ENCODE assay signal across 19 cellular contexts in the genomic region with DNA sequence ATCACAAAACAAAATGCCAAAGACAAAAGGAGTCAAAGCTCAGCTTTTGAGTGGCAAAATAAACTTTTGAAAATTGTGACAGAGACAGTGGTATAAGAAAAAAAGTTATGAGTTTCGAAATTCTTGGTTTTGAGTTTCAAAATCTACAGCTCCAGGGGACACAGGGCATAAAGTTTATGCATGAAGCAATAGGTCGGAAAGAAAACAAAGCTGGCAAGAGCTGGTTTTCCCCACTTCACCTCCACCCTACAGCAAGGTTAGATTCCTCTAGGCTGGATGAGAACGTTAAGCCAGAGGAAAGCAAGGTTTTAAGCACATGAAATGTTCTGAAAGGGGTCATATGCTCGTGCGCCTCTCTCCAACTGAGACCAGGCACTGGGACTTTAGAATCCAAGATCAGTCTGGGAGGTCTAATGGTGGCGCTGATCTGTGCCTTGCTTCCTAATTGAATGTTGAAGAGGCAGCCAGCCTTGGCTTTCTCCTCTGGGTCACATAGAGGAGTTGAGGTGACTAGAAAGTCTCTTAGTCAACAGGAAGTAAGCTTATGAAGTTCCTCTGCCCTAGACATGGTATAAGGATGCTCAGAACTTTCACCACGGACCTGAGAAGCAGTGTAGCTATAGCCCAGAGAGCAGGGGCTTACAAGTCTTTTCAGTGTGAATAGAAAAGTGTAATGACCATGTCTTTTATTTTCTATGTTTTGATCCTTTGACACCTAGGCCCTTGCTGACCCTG.
DNase-seq lines count a peak whose midpoint lies in the region; ATAC-seq and TF ChIP-seq lines count a peak whose summit lies in the region.
"Had no signal": no experiment of that assay in that cellular context is flagged by ENCODE, and none has a peak within 500 bp of the region (broad histone marks: within the 10 kb centered on the region; RNA-seq: fewer than 3 reads in every experiment).

No MANE protein-coding gene starts in this region.

- no peak overlapping the region for H3K9ac ChIP-seq in HUES64 (ENCODE audit: low read depth, low read length)
- H3K9ac ChIP-seq: KMS-11 had no signal

- H3K4me2 ChIP-seq in GM23338, result no peak overlapping the region
- H3K4me2 ChIP-seq: KMS-11 had no signal

- H3K36me3 ChIP-seq in HUES64 (ENCODE audit: insufficient read depth, low read length), result no peaks in the 10 kb centered on the region
- no peaks in the 10 kb centered on the region for H3K36me3 ChIP-seq in GM23338 (ENCODE audit: insufficient read depth)
- H3K36me3 ChIP-seq: HAP-1 had no signal

- H3K4me1 Mint-ChIP-seq in activated T-helper 17 cell treated with anti-CD3 and anti-CD28 coated beads, Interleukin-2, amount 50 U/mL, for 72 hours, result peaks cover 6% of the 10 kb centered on the region
- peaks cover 10% of the 10 kb centered on the region for H3K4me1 Mint-ChIP-seq in GM23338

- H3K79me2 ChIP-seq in GM23338 (replicated peaks; ENCODE audit: insufficient read depth), result no peaks in the 10 kb centered on the region

- no peak for DNase-seq in activated CD4-positive, CD25-positive, alpha-beta regulatory T cell (lab: John Stamatoyannopoulos, UW)
- DNase-seq in renal cortical epithelial cell (ENCODE audit: low read depth) (peak; percentile 49), GM23338 (ENCODE audit: low spot score) (no peak), activated gamma-delta T cell treated with Interleukin-2 at 50 U/mL for 16 hours (no peak)
- DNase-seq: activated CD8-positive, alpha-beta memory T cell treated with anti-CD3 and anti-CD28 coated beads for 24 hours; COR-L47; foreskin fibroblast; NCI-H187; NCI-H526 treated with DMSO at 0.1 percent for 48 hours; Right ventricle myocardium superior; stimulated activated CD4-positive, alpha-beta T cell treated with anti-CD3 and anti-CD28 coated beads, Interleukin-4, amount 100 ng/mL, for 24 hours had no signal

- H3K27me3 Mint-ChIP-seq in activated T-helper 17 cell treated with anti-CD3 and anti-CD28 coated beads, Interleukin-2, amount 50 U/mL, for 72 hours, result peaks cover 3% of the 10 kb centered on the region
- H3K27me3 Mint-ChIP-seq in GM23338 (ENCODE audit: insufficient read depth, low read depth, poor library complexity), result no peaks in the 10 kb centered on the region

- H3K9me3 ChIP-seq in HUES64 (ENCODE audit: insufficient read depth, low read depth, low read length), result no peaks in the 10 kb centered on the region
- H3K9me3 ChIP-seq: HAP-1 had no signal

- no peaks in the 10 kb centered on the region for H4K20me1 ChIP-seq in GM23338 (replicated peaks; ENCODE audit: insufficient read depth)

- H3K4me1 ChIP-seq in HUES64 (ENCODE audit: insufficient read depth, low read length), result peaks cover 12% of the 10 kb centered on the region
- 0 out of 2 replicates have a peak, but pooled peaks cover 5% of the 10 kb centered on the region for H3K4me1 ChIP-seq in GM23338 (ENCODE audit: insufficient read depth)

- H2AFZ ChIP-seq in GM23338, result no peak overlapping the region; the same call in 1 of the 2 replicates

- H3F3A ChIP-seq in GM23338 (replicated peaks; ENCODE audit: low read depth), result no peaks in the 10 kb centered on the region

- H3K27me3 ChIP-seq in HUES64 (ENCODE audit: insufficient read depth, low read length) (no peaks in the 10 kb centered on the region), GM23338 (ENCODE audit: insufficient read depth) (no peaks in the 10 kb centered on the region)

- H3K9me2 ChIP-seq in GM23338 (ENCODE audit: insufficient read depth), result peaks cover 5% of the 10 kb centered on the region; the same call in 1 of the 2 replicates

- WGBS in HUES64, result 89% methylated on average over 7 of the region's 7 CpGs

- TF ChIP-seq CTCF in GM23338 (conservative IDR thresholded peaks at IDR 0.05; ENCODE audit: low read depth in 2 of 2), result no peak

- H3K36me3 Mint-ChIP-seq in activated T-helper 17 cell treated with anti-CD3 and anti-CD28 coated beads, Interleukin-2, amount 50 U/mL, for 72 hours (ENCODE audit: low read depth), result no peaks in the 10 kb centered on the region
- no peaks in the 10 kb centered on the region for H3K36me3 Mint-ChIP-seq in GM23338 (ENCODE audit: low read depth)

- no peak overlapping the region for H3K4me3 Mint-ChIP-seq in activated T-helper 17 cell treated with anti-CD3 and anti-CD28 coated beads, Interleukin-2, amount 50 U/mL, for 72 hours
- no peak overlapping the region for H3K4me3 Mint-ChIP-seq in GM23338

- H3K27ac ChIP-seq in HUES64 (ENCODE audit: low read depth, low read length) (peak overlapping the region; percentile 22; the same call in 1 of the 2 replicates), GM23338 (ENCODE audit: low read depth) (no peak overlapping the region)
- H3K27ac ChIP-seq: KMS-11 had no signal

- H3K9me3 Mint-ChIP-seq in activated T-helper 17 cell treated with anti-CD3 and anti-CD28 coated beads, Interleukin-2, amount 50 U/mL, for 72 hours, result no peaks in the 10 kb centered on the region
- no peaks in the 10 kb centered on the region for H3K9me3 Mint-ChIP-seq in GM23338

- H3K27ac Mint-ChIP-seq in activated T-helper 17 cell treated with anti-CD3 and anti-CD28 coated beads, Interleukin-2, amount 50 U/mL, for 72 hours, result no peak overlapping the region
- H3K27ac Mint-ChIP-seq in GM23338, result no peak overlapping the region

- peak; percentile 44 to 49 for ATAC-seq in activated CD4-positive, CD25-positive, alpha-beta regulatory T cell treated with anti-CD3 and anti-CD28 coated beads, Interleukin-2, amount 50 U/mL, for 24 hours
- ATAC-seq in activated T-helper 17 cell treated with anti-CD3 and anti-CD28 coated beads, Interleukin-2, amount 50 U/mL, for 72 hours (replicated peaks), result peak; percentile 66
- no peak for ATAC-seq in GM23338
- ATAC-seq in GM21367 (IDR thresholded peaks at IDR 0.05; ENCODE audit: unreplicated experiment), result no peak
- ATAC-seq: sciatic nerve had no signal

- H3K4me3 ChIP-seq in HUES64 (ENCODE audit: low read length) (no peak overlapping the region), GM23338 (no peak overlapping the region)
- H3K4me3 ChIP-seq: HAP-1, lung had no signal

TF ChIP-seq in GM23338, 12 proteins besides CTCF, POLR2A, EP300 and RAD21 (continues in another document):
- TF ChIP-seq JUNB (IDR thresholded peaks at IDR 0.05; ENCODE audit: unreplicated experiment) (no peak), ZNF331 (CRISPR knock-in tag; IDR thresholded peaks at IDR 0.05; ENCODE audit: low read depth) (no peak), CREB1 (CRISPR knock-in tag; IDR thresholded peaks at IDR 0.05; ENCODE audit: low read depth) (no peak), NANOG (IDR thresholded peaks at IDR 0.05; ENCODE audit: borderline replicate concordance) (no peak), REST (IDR thresholded peaks at IDR 0.05; ENCODE audit: unreplicated experiment) (no peak)
- TF ChIP-seq, protein P1, sequence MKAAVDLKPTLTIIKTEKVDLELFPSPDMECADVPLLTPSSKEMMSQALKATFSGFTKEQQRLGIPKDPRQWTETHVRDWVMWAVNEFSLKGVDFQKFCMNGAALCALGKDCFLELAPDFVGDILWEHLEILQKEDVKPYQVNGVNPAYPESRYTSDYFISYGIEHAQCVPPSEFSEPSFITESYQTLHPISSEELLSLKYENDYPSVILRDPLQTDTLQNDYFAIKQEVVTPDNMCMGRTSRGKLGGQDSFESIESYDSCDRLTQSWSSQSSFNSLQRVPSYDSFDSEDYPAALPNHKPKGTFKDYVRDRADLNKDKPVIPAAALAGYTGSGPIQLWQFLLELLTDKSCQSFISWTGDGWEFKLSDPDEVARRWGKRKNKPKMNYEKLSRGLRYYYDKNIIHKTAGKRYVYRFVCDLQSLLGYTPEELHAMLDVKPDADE (IDR thresholded peaks at IDR 0.05), result no peak

Comparison
In these comparisons a context has a peak if more than half of its experiments do, and no peak if none do; other contexts are left out.
1. ATAC-seq: peak in activated CD4-positive, CD25-positive, alpha-beta regulatory T cell treated with anti-CD3 and anti-CD28 coated beads, Interleukin-2, amount 50 U/mL, for 24 hours (2 of 2) and activated T-helper 17 cell treated with anti-CD3 and anti-CD28 coated beads, Interleukin-2, amount 50 U/mL, for 72 hours (single experiment); none in GM23338 (single experiment) and GM21367 (single experiment).